ENCODE assay signal across 9 cellular contexts in genomic region chr3:71247221-71247947, GRCh38.
DNase-seq lines count a peak whose midpoint lies in the region; ATAC-seq and TF ChIP-seq lines count a peak whose summit lies in the region.
"Had no signal": no experiment of that assay in that cellular context is flagged by ENCODE, and none has a peak within 500 bp of the region (broad histone marks: within the 10 kb centered on the region; RNA-seq: fewer than 3 reads in every experiment).

No MANE protein-coding gene starts in this region.

- DNase-seq in BE2C = peak; percentile 76
- DNase-seq in amniotic epithelial cell (ENCODE audit: low read depth) = peak; percentile 49
- peak; percentile 46 for DNase-seq in left kidney (ENCODE audit: low read depth, low spot score)
- no peak for DNase-seq in NCI-H1105 (lab: John Stamatoyannopoulos, UW)
- no peak for DNase-seq in effector CD8-positive, alpha-beta T cell (lab: John Stamatoyannopoulos, UW)
- no peak for DNase-seq in DMS114 treated with DMSO at 0.1 percent for 48 hours (lab: John Stamatoyannopoulos, UW; ENCODE audit: unreplicated experiment)
- no peak for DNase-seq in activated naive CD4-positive, alpha-beta T cell treated with anti-CD3 and anti-CD28 coated beads, Interleukin-2, amount 50 U/mL, for 72 hours (ENCODE audit: low spot score in 2 of 2)
- DNase-seq: amniotic stem cell had no signal

- no peaks in the 10 kb centered on the region for H3K27me3 ChIP-seq in BE2C

- peak; percentile 59 for ATAC-seq in HG02610 (IDR thresholded peaks at IDR 0.05; ENCODE audit: unreplicated experiment)
- no peak for ATAC-seq in activated naive CD4-positive, alpha-beta T cell treated with anti-CD3 and anti-CD28 coated beads, Interleukin-2, amount 50 U/mL, for 72 hours

- no peaks in the 10 kb centered on the region for H3K9me3 Mint-ChIP-seq in activated naive CD4-positive, alpha-beta T cell treated with anti-CD3 and anti-CD28 coated beads, Interleukin-2, amount 50 U/mL, for 72 hours

- peaks cover 21% of the 10 kb centered on the region for H3K4me1 ChIP-seq in BE2C

- H3K36me3 Mint-ChIP-seq in activated naive CD4-positive, alpha-beta T cell treated with anti-CD3 and anti-CD28 coated beads, Interleukin-2, amount 50 U/mL, for 72 hours = peaks cover 13 to 29% of the 10 kb centered on the region in 2 donors

- H3K4me3 ChIP-seq in BE2C (ENCODE audit: low read depth, low read length) = peak overlapping the region; percentile 59

- H3K27ac Mint-ChIP-seq in activated naive CD4-positive, alpha-beta T cell treated with anti-CD3 and anti-CD28 coated beads, Interleukin-2, amount 50 U/mL, for 72 hours = peak overlapping the region in 1 of 2 donors; percentile 8

- no peaks in the 10 kb centered on the region for H3K9me3 ChIP-seq in BE2C

- peak; percentile 27; the same call in 1 of the 2 replicates for TF ChIP-seq CTCF in BE2C (IDR thresholded peaks at IDR 0.05; ENCODE audit: low read depth, low read length)

- H3K36me3 ChIP-seq in BE2C = no peaks in the 10 kb centered on the region

Comparison
In these comparisons a context has a peak if more than half of its experiments do, and no peak if none do; other contexts are left out.
1. DNase-seq: peak in BE2C (single experiment), amniotic epithelial cell (single experiment) and left kidney (single experiment); none in NCI-H1105 (single experiment), effector CD8-positive, alpha-beta T cell (single experiment), DMS114 treated with DMSO at 0.1 percent for 48 hours (single experiment) and activated naive CD4-positive, alpha-beta T cell treated with anti-CD3 and anti-CD28 coated beads, Interleukin-2, amount 50 U/mL, for 72 hours (0 of 2).